Comparison of ENCODE assay signal across 28 cellular contexts in genomic region chr2:159942149-159942548, GRCh38. TPM values are rescaled to one million over a fixed set of nuclear protein-coding genes. Genes with fewer than 3 reads are reported as not detected.
DNase-seq lines count a peak whose midpoint lies in the region; ATAC-seq and TF ChIP-seq lines count a peak whose summit lies in the region.
"Had no signal": no experiment of that assay in that cellular context is flagged by ENCODE, and none has a peak within 500 bp of the region (broad histone marks: within the 10 kb centered on the region; RNA-seq: fewer than 3 reads in every experiment).

No MANE protein-coding gene starts in this region.

- peaks cover 30% of the 10 kb centered on the region for H3K36me3 Mint-ChIP-seq in osteocyte (ENCODE audit: unreplicated experiment)
- H3K36me3 Mint-ChIP-seq: activated CD8-positive, alpha-beta memory T cell treated with anti-CD3 and anti-CD28 coated beads, Interleukin-2, amount 10 ng/mL, durations not matched to agents 7 days and 5 days; brain; WTC11 had no signal

- no peak overlapping the region for H3K4me3 Mint-ChIP-seq in osteocyte (ENCODE audit: unreplicated experiment)
- H3K4me3 Mint-ChIP-seq: activated CD4-positive, alpha-beta T cell treated with anti-CD3 and anti-CD28 coated beads, Interleukin-2, amount 10 ng/mL, durations not matched to agents 7 days and 5 days; activated CD8-positive, alpha-beta memory T cell treated with anti-CD3 and anti-CD28 coated beads, Interleukin-2, amount 10 ng/mL, durations not matched to agents 7 days and 5 days; activated T-cell treated with anti-CD3 and anti-CD28 coated beads, Interleukin-2, amount 50 U/mL, for 72 hours; brain; effector memory CD8-positive, alpha-beta T cell; H9; WTC11 had no signal

- DNase-seq in amniotic epithelial cell (ENCODE audit: low read depth) (peak; percentile 19), fibroblast of pulmonary artery (ENCODE audit: low read depth) (peak; percentile 81), osteocyte (ENCODE audit: extremely low spot score, unreplicated experiment) (no peak), SIG-M5 treated with dmso at 0.1 percent for 504 hours (lab: John Stamatoyannopoulos, UW; ENCODE audit: unreplicated experiment) (no peak), ureter (ENCODE audit: low spot score) (no peak)
- DNase-seq: activated CD4-positive, alpha-beta T cell treated with anti-CD3 and anti-CD28 coated beads, Interleukin-2, amount 10 ng/mL, durations not matched to agents 7 days and 5 days; activated CD8-positive, alpha-beta memory T cell treated with anti-CD3 and anti-CD28 coated beads, Interleukin-2, amount 10 ng/mL, durations not matched to agents 7 days and 5 days; activated naive CD4-positive, alpha-beta T cell; activated T-cell treated with anti-CD3 and anti-CD28 coated beads, Interleukin-2, amount 50 U/mL, for 72 hours; C1 segment of cervical spinal cord; DND-41; effector memory CD8-positive, alpha-beta T cell; H9; head of caudate nucleus; mesendoderm; NCI-H1092; NCI-H1694 treated with DMSO at 0.1 percent for 48 hours; NCI-H510A treated with DMSO at 0.1 percent for 48 hours; SHP77 treated with DMSO at 0.1 percent for 48 hours; stimulated activated CD4-positive, alpha-beta T cell treated with anti-CD3 and anti-CD28 coated beads, Interleukin-2, amount 100 ng/mL, for 24 hours; transverse colon had no signal

- H3K9me2 ChIP-seq in Loucy (replicated peaks; ENCODE audit: low read depth, low read length): no peaks in the 10 kb centered on the region

- no peak for ATAC-seq in GM21360 (IDR thresholded peaks at IDR 0.05; ENCODE audit: unreplicated experiment)
- ATAC-seq: activated CD8-positive, alpha-beta memory T cell treated with anti-CD3 and anti-CD28 coated beads, Interleukin-2, amount 10 ng/mL, durations not matched to agents 7 days and 5 days; activated T-cell treated with anti-CD3 and anti-CD28 coated beads, Interleukin-2, amount 50 U/mL, for 72 hours; effector memory CD8-positive, alpha-beta T cell; esophagus mucosa; WTC11 had no signal

- H3K4me1 Mint-ChIP-seq in osteocyte (ENCODE audit: unreplicated experiment): peaks cover 49% of the 10 kb centered on the region
- H3K4me1 Mint-ChIP-seq: activated CD4-positive, alpha-beta T cell treated with anti-CD3 and anti-CD28 coated beads, Interleukin-2, amount 10 ng/mL, durations not matched to agents 7 days and 5 days; activated CD8-positive, alpha-beta memory T cell treated with anti-CD3 and anti-CD28 coated beads, Interleukin-2, amount 10 ng/mL, durations not matched to agents 7 days and 5 days had no signal

- H3K9me3 Mint-ChIP-seq in osteocyte (ENCODE audit: unreplicated experiment): no peaks in the 10 kb centered on the region
- H3K9me3 Mint-ChIP-seq: activated CD4-positive, alpha-beta T cell treated with anti-CD3 and anti-CD28 coated beads, Interleukin-2, amount 10 ng/mL, durations not matched to agents 7 days and 5 days; activated T-cell treated with anti-CD3 and anti-CD28 coated beads, Interleukin-2, amount 50 U/mL, for 72 hours; brain; effector memory CD8-positive, alpha-beta T cell had no signal

- H4K20me1 ChIP-seq in Loucy (ENCODE audit: insufficient read depth, low read length, poor library complexity, severe bottlenecking): no peaks in the 10 kb centered on the region

- no peak overlapping the region for H3K4me3 ChIP-seq in Loucy (ENCODE audit: low read length, poor library complexity, severe bottlenecking)
- peak overlapping the region; percentile 28 for H3K4me3 ChIP-seq in fibroblast of pulmonary artery (replicated peaks; ENCODE audit: low read depth, low read length)
- H3K4me3 ChIP-seq: smooth muscle cell, transverse colon had no signal

- no peaks in the 10 kb centered on the region for H3K36me3 ChIP-seq in Loucy (ENCODE audit: insufficient read depth, low read length)
- H3K36me3 ChIP-seq: neutrophil, transverse colon had no signal

- no peaks in the 10 kb centered on the region for H3K27me3 ChIP-seq in Loucy (ENCODE audit: insufficient read depth, low read length, poor library complexity, severe bottlenecking)
- H3K27me3 ChIP-seq: neutrophil, transverse colon had no signal

- H3K4me1 ChIP-seq in Loucy (ENCODE audit: insufficient read depth, low read length, poor library complexity, severe bottlenecking): no peaks in the 10 kb centered on the region

- peak overlapping the region; percentile 91 for H3K27ac Mint-ChIP-seq in osteocyte (ENCODE audit: unreplicated experiment)
- H3K27ac Mint-ChIP-seq: activated CD4-positive, alpha-beta T cell treated with anti-CD3 and anti-CD28 coated beads, Interleukin-2, amount 10 ng/mL, durations not matched to agents 7 days and 5 days; activated CD8-positive, alpha-beta memory T cell treated with anti-CD3 and anti-CD28 coated beads, Interleukin-2, amount 10 ng/mL, durations not matched to agents 7 days and 5 days; activated T-cell treated with anti-CD3 and anti-CD28 coated beads, Interleukin-2, amount 50 U/mL, for 72 hours; brain; effector memory CD8-positive, alpha-beta T cell; H9; WTC11 had no signal

- 0 out of 2 replicates have a peak overlapping the region, but pooled peaks have one; percentile 37 for H2AFZ ChIP-seq in Loucy (ENCODE audit: low read length)

- H3K79me2 ChIP-seq in Loucy (ENCODE audit: insufficient read depth, low read length): no peaks in the 10 kb centered on the region

- no peaks in the 10 kb centered on the region for H3K9me3 ChIP-seq in Loucy (ENCODE audit: insufficient read depth, low read depth, low read length)
- H3K9me3 ChIP-seq: neutrophil, transverse colon had no signal

- no peak overlapping the region for H3K9ac ChIP-seq in Loucy (ENCODE audit: low read depth, low read length, poor library complexity, severe bottlenecking)

- no peaks in the 10 kb centered on the region for H3F3A ChIP-seq in Loucy (ENCODE audit: low read depth)

- H3K27me3 Mint-ChIP-seq in osteocyte (ENCODE audit: unreplicated experiment): no peaks in the 10 kb centered on the region
- H3K27me3 Mint-ChIP-seq: activated CD4-positive, alpha-beta T cell treated with anti-CD3 and anti-CD28 coated beads, Interleukin-2, amount 10 ng/mL, durations not matched to agents 7 days and 5 days had no signal

- TF ChIP-seq CTCF in Loucy (conservative IDR thresholded peaks at IDR 0.05; ENCODE audit: low read length) (no peak), fibroblast of pulmonary artery (IDR thresholded peaks at IDR 0.05; ENCODE audit: low read length, missing control alignments) (no peak), osteocyte (IDR thresholded peaks at IDR 0.05) (no peak)

- no peak overlapping the region for H3K4me2 ChIP-seq in Loucy (ENCODE audit: low read depth, low read length, poor library complexity, severe bottlenecking)
- H3K4me2 ChIP-seq: smooth muscle cell had no signal

RNA-seq across cellular contexts. Expression of gene LY75, which starts 37.6 kb away (rescaled TPM):
- total RNA-seq in osteocyte: 0.63 and 0.86 TPM in 2 replicates
- 42.4 TPM for total RNA-seq in ureter
- total RNA-seq: smooth muscle cell had no signal

Comparison
In these comparisons a context has a peak if more than half of its experiments do, and no peak if none do; other contexts are left out.
1. DNase-seq: peak in amniotic epithelial cell (single experiment) and fibroblast of pulmonary artery (single experiment); none in osteocyte (single experiment), SIG-M5 treated with dmso at 0.1 percent for 504 hours (single experiment) and ureter (single experiment).
2. RNA of gene LY75, which starts 37.6 kb away (total RNA-seq): 42.4 TPM in ureter (single experiment); 0.63 to 0.86 TPM in osteocyte; every median in the first group is over 10 times any median in the second.